In the genomic region with DNA sequence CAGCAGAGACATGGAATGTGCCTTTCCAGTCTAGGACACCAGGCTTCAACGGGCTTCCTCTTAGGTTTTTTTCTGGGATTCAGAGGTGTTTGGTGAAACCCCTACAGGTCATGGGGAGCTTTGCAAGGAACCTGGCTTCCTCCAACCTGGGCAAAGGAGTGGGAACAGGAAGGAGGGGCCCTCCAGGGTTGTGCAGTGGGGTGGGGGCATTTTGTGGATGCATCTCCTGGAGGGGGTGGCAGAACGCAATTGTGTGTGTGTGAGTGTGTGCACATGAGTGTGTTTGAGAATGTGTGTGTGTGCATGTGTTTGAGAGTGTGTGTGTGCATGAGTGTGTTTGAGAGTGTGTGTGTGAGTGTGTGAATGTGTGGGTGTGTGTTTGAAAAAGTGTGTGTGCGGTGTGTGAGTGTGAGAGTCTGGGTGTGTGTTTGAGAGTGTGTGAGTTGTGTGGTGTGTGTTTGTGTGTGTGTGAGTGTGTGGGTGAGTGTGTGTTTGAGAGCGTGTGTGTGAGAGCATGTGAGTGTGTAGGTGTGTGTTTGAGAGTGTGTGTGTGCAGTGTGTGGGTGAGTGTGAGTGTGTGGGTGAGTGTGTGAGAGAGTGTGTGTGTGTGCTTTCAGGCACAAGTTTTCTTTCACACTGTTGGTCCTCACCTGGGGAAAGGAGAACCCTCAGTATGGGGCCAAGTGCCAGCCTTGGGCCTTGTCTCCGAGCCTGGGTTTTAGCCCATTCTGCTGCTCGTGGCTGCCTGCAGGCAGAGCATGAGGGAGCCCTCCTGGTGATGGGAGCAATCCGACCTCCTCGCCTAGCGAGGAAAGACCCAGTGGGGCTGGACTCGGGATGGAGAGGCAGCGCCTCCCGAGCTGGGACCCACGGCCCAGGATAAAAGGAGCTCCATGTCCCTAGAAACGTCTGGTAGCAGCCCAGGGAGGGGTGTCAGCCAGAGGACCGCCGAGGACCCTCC, we compare ENCODE assay signal across 19 cellular contexts. TPM values are rescaled to one million over a fixed set of nuclear protein-coding genes. Genes with fewer than 3 reads are reported as not detected.
A peak's percentile ranks its signal among the peaks of the same experiment; 100 is the strongest.
DNase-seq lines count a peak whose midpoint lies in the region; ATAC-seq and TF ChIP-seq lines count a peak whose summit lies in the region.
"Had no signal": no experiment of that assay in that cellular context is flagged by ENCODE, and none has a peak within 500 bp of the region (broad histone marks: within the 10 kb centered on the region; RNA-seq: fewer than 3 reads in every experiment).

No MANE protein-coding gene starts in this region.

- no peak overlapping the region for H3K4me3 ChIP-seq in choroid plexus epithelial cell (ENCODE audit: low read depth, low read length)
- H3K4me3 ChIP-seq: mucosa of descending colon, prostate gland, transverse colon had no signal

- H3K36me3 Mint-ChIP-seq in Calu3 (ENCODE audit: insufficient read depth, unreplicated experiment): no peaks in the 10 kb centered on the region
- no peaks in the 10 kb centered on the region for H3K36me3 Mint-ChIP-seq in nephron (ENCODE audit: low read depth)

- H3K4me1 Mint-ChIP-seq in Calu3 (ENCODE audit: low read depth, unreplicated experiment) (peaks cover 16% of the 10 kb centered on the region), nephron (peaks cover 66% of the 10 kb centered on the region)
- H3K4me1 Mint-ChIP-seq: B cell had no signal

- ATAC-seq in GM19463 (IDR thresholded peaks at IDR 0.05; ENCODE audit: unreplicated experiment) (no peak), HG03097 (IDR thresholded peaks at IDR 0.05; ENCODE audit: low FRiP score, unreplicated experiment) (no peak)
- ATAC-seq: mucosa of descending colon had no signal

- H3K4me3 Mint-ChIP-seq in Calu3 (ENCODE audit: low read depth, unreplicated experiment): no peak overlapping the region
- H3K4me3 Mint-ChIP-seq in nephron: no peak overlapping the region
- H3K4me3 Mint-ChIP-seq: B cell had no signal

- intact Hi-C loops in Calu3 (cut with micrococcal nuclease; ENCODE audit: unreplicated experiment): no loop called here

- no peak overlapping the region for H3K27ac Mint-ChIP-seq in Calu3 (ENCODE audit: unreplicated experiment)
- H3K27ac Mint-ChIP-seq in nephron: peak overlapping the region; percentile 6 to 66 (median 28)
- H3K27ac Mint-ChIP-seq: B cell had no signal

- in situ Hi-C loops in ACHN (cut with HindIII; ENCODE audit: low pct_ligation_motif_present, low pct_unique_long_range_greater_than_20kb, low sequenced_read_pairs): no loop called here

- CTCF ChIA-PET in Calu3 (lab: Charles Lee): interaction anchor here (0.7 kb wide), 1 partner anchor 221 kb away, joined by 5 read pairs; no protein-coding TSS in a partner anchor

- H3K27me3 Mint-ChIP-seq in Calu3 (ENCODE audit: unreplicated experiment) (peaks cover 75% of the 10 kb centered on the region), nephron (ENCODE audit: low read depth) (peaks cover 12% of the 10 kb centered on the region)

- no TSS peak for BruUV-seq in Calu3 (replicated peaks; lab: Mats Ljungman, UMichigan)

- H3K9me3 Mint-ChIP-seq in Calu3 (ENCODE audit: low read depth, unreplicated experiment) (no peaks in the 10 kb centered on the region), nephron (no peaks in the 10 kb centered on the region)
- H3K9me3 Mint-ChIP-seq: immature natural killer cell had no signal

- TF ChIP-seq CTCF in Calu3 (IDR thresholded peaks at IDR 0.05; ENCODE audit: unreplicated experiment): peak; percentile 34
- TF ChIP-seq CTCF in choroid plexus epithelial cell (conservative IDR thresholded peaks at IDR 0.05; ENCODE audit: low read depth, low read length): peak; percentile 27
- TF ChIP-seq CTCF in nephron (IDR thresholded peaks at IDR 0.05; ENCODE audit: unreplicated experiment in 3 of 3): peak in 1 of 3 experiments; percentile 15

- DNase-seq in Calu3 (no peak), HuH-7.5 (ENCODE audit: low spot score) (peak; percentile 24), choroid plexus epithelial cell (ENCODE audit: low read depth) (no peak), pons (ENCODE audit: low spot score) (no peak), ACHN (no peak)
- DNase-seq: activated CD4-positive, alpha-beta T cell treated with anti-CD3 and anti-CD28 coated beads, Interleukin-2, amount 50 U/mL, for 1 hour; DMS79; foreskin fibroblast; immature natural killer cell; mucosa of descending colon; NCI-H1436; Right ventricle myocardium superior; T1000; transverse colon had no signal

RNA-seq across cellular contexts. Expression of a gene that starts 35.5 kb away (rescaled TPM):
- total RNA-seq in Calu3 (2022): 0.07 and 0.12 TPM in 2 replicates
